ENCODE assay signal across 11 cellular contexts in genomic region chr2:233852056-233852455, GRCh38. TPM values are rescaled to one million over a fixed set of nuclear protein-coding genes. Genes with fewer than 3 reads are reported as not detected.
A peak's percentile ranks its signal among the peaks of the same experiment; 100 is the strongest.
DNase-seq lines count a peak whose midpoint lies in the region; ATAC-seq and TF ChIP-seq lines count a peak whose summit lies in the region.
"Had no signal": no experiment of that assay in that cellular context is flagged by ENCODE, and none has a peak within 500 bp of the region (broad histone marks: within the 10 kb centered on the region; RNA-seq: fewer than 3 reads in every experiment).

No MANE protein-coding gene starts in this region.

- H3K9ac ChIP-seq in DND-41 (ENCODE audit: low read depth, low read length) (peak overlapping the region; percentile 99), Karpas-422 (ENCODE audit: low read length) (no peak overlapping the region)

- no peaks in the 10 kb centered on the region for H3K9me2 ChIP-seq in Karpas-422 (replicated peaks; ENCODE audit: insufficient read depth, low read length)

- POLR2A ChIA-PET in activated CD8-positive, alpha-beta T cell treated with anti-CD3 and anti-CD28 coated beads for 36 hours (lab: Charles Lee), result no interaction called here

- intact Hi-C loops in activated CD8-positive, alpha-beta T cell treated with anti-CD3 and anti-CD28 coated beads for 36 hours (cut with micrococcal nuclease), result no loop called here
- intact Hi-C loops in heart left ventricle (cut with DNase I) (loop anchor here in 1 of 10 donors (10.0 kb wide), 1 partner anchor 287 kb away; the partner anchor contains the start of gene USP40), lower lobe of right lung (cut with DNase I) (no loop called here)

- H3K9me3 ChIP-seq in DND-41 (ENCODE audit: insufficient read depth, low read length, severe bottlenecking) (no peaks in the 10 kb centered on the region), Karpas-422 (ENCODE audit: low read length) (no peaks in the 10 kb centered on the region), heart left ventricle (no peaks in the 10 kb centered on the region), lower lobe of right lung (no peaks in the 10 kb centered on the region)
- H3K9me3 ChIP-seq: body of pancreas had no signal

- H3K4me2 ChIP-seq in DND-41 (ENCODE audit: insufficient read depth, low read length) (peak overlapping the region; percentile 84), Karpas-422 (ENCODE audit: low read depth, low read length, poor library complexity, severe bottlenecking) (peak overlapping the region; percentile 85)

- no peaks in the 10 kb centered on the region for H3K9me3 Mint-ChIP-seq in activated CD8-positive, alpha-beta T cell treated with anti-CD3 and anti-CD28 coated beads for 36 hours
- no peaks in the 10 kb centered on the region for H3K9me3 Mint-ChIP-seq in mesothelial cell of epicardium
- H3K9me3 Mint-ChIP-seq: naive B cell had no signal

- peaks cover 25% of the 10 kb centered on the region for H3K4me1 Mint-ChIP-seq in activated CD8-positive, alpha-beta T cell treated with anti-CD3 and anti-CD28 coated beads for 36 hours (ENCODE audit: low read depth)
- H3K4me1 Mint-ChIP-seq in mesothelial cell of epicardium, result peaks cover 29% of the 10 kb centered on the region

- H4K20me1 ChIP-seq in DND-41 (ENCODE audit: insufficient read depth, low read length) (peaks cover 60% of the 10 kb centered on the region), Karpas-422 (ENCODE audit: insufficient read depth, low read depth, low read length) (peaks cover 10% of the 10 kb centered on the region; the same call in 1 of the 2 replicates)

- WGBS in heart left ventricle, 4 donors, result 61 to 79% (median 74%) methylated on average over 3 of the region's 3 CpGs

- peaks cover 2% of the 10 kb centered on the region for H3K27me3 Mint-ChIP-seq in activated CD8-positive, alpha-beta T cell treated with anti-CD3 and anti-CD28 coated beads for 36 hours
- H3K27me3 Mint-ChIP-seq in mesothelial cell of epicardium (ENCODE audit: low read depth), result no peaks in the 10 kb centered on the region

- peak overlapping the region; percentile 100 for H3K4me3 Mint-ChIP-seq in activated CD8-positive, alpha-beta T cell treated with anti-CD3 and anti-CD28 coated beads for 36 hours
- peak overlapping the region; percentile 98 for H3K4me3 Mint-ChIP-seq in mesothelial cell of epicardium

- no peak overlapping the region for H2AFZ ChIP-seq in DND-41 (ENCODE audit: low read depth, low read length)
- H2AFZ ChIP-seq in Karpas-422 (ENCODE audit: low read length), result no peak overlapping the region

- peaks cover 71% of the 10 kb centered on the region for H3K36me3 ChIP-seq in DND-41 (ENCODE audit: insufficient read depth, low read length)
- H3K36me3 ChIP-seq in Karpas-422 (ENCODE audit: insufficient read depth, low read length), result peaks cover 34% of the 10 kb centered on the region
- H3K36me3 ChIP-seq in heart left ventricle, result peaks cover 0 to 7% (median 0%) of the 10 kb centered on the region in 9 donors
- H3K36me3 ChIP-seq in lower lobe of right lung, result no peaks in the 10 kb centered on the region

- H3K27ac Mint-ChIP-seq in activated CD8-positive, alpha-beta T cell treated with anti-CD3 and anti-CD28 coated beads for 36 hours, result no peak overlapping the region
- H3K27ac Mint-ChIP-seq in mesothelial cell of epicardium, result no peak overlapping the region
- H3K27ac Mint-ChIP-seq: naive B cell had no signal

- TF ChIP-seq POLR2A in heart left ventricle (IDR thresholded peaks at IDR 0.05), result no peak

- H3K27ac ChIP-seq in DND-41 (ENCODE audit: low read length), result peak overlapping the region; percentile 99
- peak overlapping the region; percentile 60; the same call in 1 of the 2 replicates for H3K27ac ChIP-seq in Karpas-422 (ENCODE audit: low read length)
- H3K27ac ChIP-seq in heart left ventricle, result no peak overlapping the region
- H3K27ac ChIP-seq in lower lobe of right lung, result no peak overlapping the region
- H3K27ac ChIP-seq: body of pancreas had no signal

- H3K4me3 ChIP-seq in DND-41 (ENCODE audit: low read depth in 1 of 2, low read length in 2 of 2) (peak overlapping the region in 1 of 2 experiments; percentile 94; a peak in 2 of 4 replicates), Karpas-422 (ENCODE audit: low read length) (peak overlapping the region; percentile 96; the same call in 1 of the 2 replicates), heart left ventricle (no peak overlapping the region), lower lobe of right lung (no peak overlapping the region)
- H3K4me3 ChIP-seq: body of pancreas had no signal

- no peak for ATAC-seq in DND-41 (ENCODE audit: insufficient read depth, low read depth)
- ATAC-seq in activated CD8-positive, alpha-beta T cell treated with anti-CD3 and anti-CD28 coated beads for 36 hours, result no peak
- no peak for ATAC-seq in HG03432 (IDR thresholded peaks at IDR 0.05; ENCODE audit: unreplicated experiment)
- ATAC-seq in heart left ventricle, result no peak
- ATAC-seq in lower lobe of right lung, result no peak
- ATAC-seq: body of pancreas had no signal

- peaks cover 68% of the 10 kb centered on the region for H3K36me3 Mint-ChIP-seq in activated CD8-positive, alpha-beta T cell treated with anti-CD3 and anti-CD28 coated beads for 36 hours (ENCODE audit: low read depth)
- peaks cover 6% of the 10 kb centered on the region for H3K36me3 Mint-ChIP-seq in mesothelial cell of epicardium
- H3K36me3 Mint-ChIP-seq: naive B cell had no signal

- H3K79me2 ChIP-seq in DND-41 (ENCODE audit: insufficient read depth, low read length) (peaks cover 81% of the 10 kb centered on the region), Karpas-422 (ENCODE audit: low read length) (peaks cover 53% of the 10 kb centered on the region)

- peaks cover 65% of the 10 kb centered on the region for H3K4me1 ChIP-seq in DND-41 (ENCODE audit: insufficient read depth, low read length)
- H3K4me1 ChIP-seq in Karpas-422 (ENCODE audit: low read length), result peaks cover 25% of the 10 kb centered on the region
- H3K4me1 ChIP-seq in heart left ventricle, result peaks cover 0 to 26% (median 7%) of the 10 kb centered on the region in 12 donors
- H3K4me1 ChIP-seq in lower lobe of right lung, result peaks cover 15% of the 10 kb centered on the region

- TF ChIP-seq CTCF in DND-41 (IDR thresholded peaks at IDR 0.05; ENCODE audit: borderline replicate concordance, extremely low read depth, low read length, poor library complexity, severe bottlenecking), result no peak
- TF ChIP-seq CTCF in activated CD8-positive, alpha-beta T cell treated with anti-CD3 and anti-CD28 coated beads for 36 hours (IDR thresholded peaks at IDR 0.05), result no peak
- TF ChIP-seq CTCF in mesothelial cell of epicardium (IDR thresholded peaks at IDR 0.05; ENCODE audit: unreplicated experiment), result no peak
- TF ChIP-seq CTCF in heart left ventricle (IDR thresholded peaks at IDR 0.05), result no peak
- no peak for TF ChIP-seq CTCF in lower lobe of right lung (IDR thresholded peaks at IDR 0.05)

- CTCF ChIA-PET in activated CD8-positive, alpha-beta T cell treated with anti-CD3 and anti-CD28 coated beads for 36 hours (lab: Charles Lee), result no interaction called here

- no peak for DNase-seq in DND-41
- no peak for DNase-seq in Karpas-422
- DNase-seq in activated CD8-positive, alpha-beta T cell treated with anti-CD3 and anti-CD28 coated beads for 36 hours, result no peak
- DNase-seq in mesothelial cell of epicardium (ENCODE audit: low spot score in 2 of 2, unreplicated experiment in 2 of 2), result no peak
- no peak for DNase-seq in heart left ventricle
- no peak for DNase-seq in lower lobe of right lung
- DNase-seq in DMS79 (lab: John Stamatoyannopoulos, UW), result no peak
- DNase-seq: body of pancreas, naive B cell, NCI-H446 had no signal

- H3K27me3 ChIP-seq in DND-41 (ENCODE audit: insufficient read depth, low read length, poor library complexity) (no peaks in the 10 kb centered on the region), Karpas-422 (ENCODE audit: low read length) (no peaks in the 10 kb centered on the region), heart left ventricle (peaks cover 0 to 4% (median 0%) of the 10 kb centered on the region in 9 donors), lower lobe of right lung (ENCODE audit: low read depth) (no peaks in the 10 kb centered on the region)
- H3K27me3 ChIP-seq: body of pancreas had no signal

RNA-seq across cellular contexts. Expression of gene HJURP, which starts 2.3 kb away (rescaled TPM):
- 16.5 and 29.0 TPM in 2 replicates for total RNA-seq in Karpas-422 (2014; rRNA removed; shearing (Covaris generic); ENCODE audit: low replicate concordance)
- 10 to 100 TPM; 79.8 to 83.6 TPM for total RNA-seq in activated CD8-positive, alpha-beta T cell treated with anti-CD3 and anti-CD28 coated beads for 36 hours
- total RNA-seq in mesothelial cell of epicardium, result 13.5 to 19.4 TPM (median 17.6 TPM) in 3 replicates
- total RNA-seq in heart left ventricle, result 1 to 10 TPM in 1 of 9 donors, under 1 TPM in 5, not detected in 3; 0.10 to 8.4 (median 0.48) TPM
- polyA plus RNA-seq in heart left ventricle, result under 1 TPM; 0.08 to 0.10 TPM
- 1.5 TPM for total RNA-seq in lower lobe of right lung

Comparison
In these comparisons a context has a peak if more than half of its experiments do, and no peak if none do; other contexts are left out.
1. H3K27ac ChIP-seq: peak in DND-41 (single experiment) and Karpas-422 (single experiment); none in heart left ventricle (0 of 12) and lower lobe of right lung (single experiment).